ENCODE assay signal across 19 cellular contexts in genomic region chr5:8700691-8701090, GRCh38.
"Had no signal": no experiment of that assay in that cellular context is flagged by ENCODE, and none has a peak within 500 bp of the region (broad histone marks: within the 10 kb centered on the region; RNA-seq: fewer than 3 reads in every experiment).

No MANE protein-coding gene starts in this region.

- ATAC-seq: gastroesophageal sphincter; left cardiac atrium; left ventricle myocardium superior; natural killer cell treated with Interleukin-12 subunit alpha and Interleukin-12 subunit beta and Interleukin-15 and Interleukin-18, amount 100 ng/mL, for 72 hours had no signal

- H3K27ac ChIP-seq: coronary artery, gastroesophageal sphincter, neural progenitor cell, ovary, right atrium auricular region, uterus had no signal

- H3K36me3 ChIP-seq: gastroesophageal sphincter, neural progenitor cell, ovary, right atrium auricular region, uterus had no signal

- H3K9ac ChIP-seq: neural progenitor cell had no signal

- DNase-seq: effector CD4-positive, alpha-beta T cell; endodermal cell; erythroblast; glutamatergic neuron; immature natural killer cell; left cardiac atrium; left ventricle myocardium superior; mammary epithelial cell; nucleus accumbens; ovary; stimulated activated CD4-positive, alpha-beta T cell treated with anti-CD3 and anti-CD28 coated beads, Interleukin-12 subunit alpha, Interleukin-12 subunit beta, amount 100 ng/mL, for 4 hours; stimulated activated naive CD4-positive, alpha-beta T cell; uterus had no signal

- H3K4me1 ChIP-seq: neural progenitor cell, right atrium auricular region, uterus had no signal

- H3K9me3 ChIP-seq: gastroesophageal sphincter, mucosa of descending colon, ovary, right atrium auricular region, uterus had no signal

- H2AFZ ChIP-seq: neural progenitor cell had no signal

- H3K4me3 ChIP-seq: coronary artery, gastroesophageal sphincter, mucosa of descending colon, neural progenitor cell, ovary, right atrium auricular region, uterus had no signal

- H3K27me3 ChIP-seq: gastroesophageal sphincter, neural progenitor cell, ovary, right atrium auricular region, uterus had no signal

- H3K4me2 ChIP-seq: neural progenitor cell had no signal
